Comparison of ENCODE assay signal across 28 cellular contexts in the genomic region with DNA sequence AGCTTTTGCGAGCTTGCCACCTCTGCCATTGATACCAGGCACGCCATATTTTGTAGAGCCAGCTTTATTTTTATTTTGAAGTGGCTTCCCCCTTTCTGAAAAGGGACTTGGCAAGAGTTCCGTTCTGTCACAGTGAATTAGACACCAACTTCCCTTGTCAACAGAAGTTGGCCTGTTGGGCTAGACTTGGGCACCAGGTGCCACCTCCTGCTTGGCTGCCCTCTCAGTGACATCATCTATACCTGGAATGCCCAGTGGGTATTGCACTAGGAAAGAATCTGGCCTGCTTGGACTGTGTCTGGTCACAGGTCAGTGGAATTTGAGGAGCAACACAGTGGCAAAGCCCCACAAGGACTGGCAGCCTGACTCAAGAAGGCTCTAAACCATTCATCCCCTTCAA.
DNase-seq lines count a peak whose midpoint lies in the region; ATAC-seq and TF ChIP-seq lines count a peak whose summit lies in the region.
"Had no signal": no experiment of that assay in that cellular context is flagged by ENCODE, and none has a peak within 500 bp of the region (broad histone marks: within the 10 kb centered on the region; RNA-seq: fewer than 3 reads in every experiment).

No MANE protein-coding gene starts in this region.

- peak overlapping the region; percentile 67 for H2BK15ac ChIP-seq in neuronal stem cell (ENCODE audit: low read length)

- H3K27ac Mint-ChIP-seq in HFFc6: no peak overlapping the region
- H3K27ac Mint-ChIP-seq in activated T-helper 17 cell treated with anti-CD3 and anti-CD28 coated beads, Interleukin-2, amount 50 U/mL, for 72 hours: no peak overlapping the region
- H3K27ac Mint-ChIP-seq: activated CD4-positive, alpha-beta T cell treated with anti-CD3 and anti-CD28 coated beads, Interleukin-2, amount 10 ng/mL, durations not matched to agents 7 days and 5 days; activated CD8-positive, alpha-beta memory T cell treated with anti-CD3 and anti-CD28 coated beads, Interleukin-2, amount 10 ng/mL, durations not matched to agents 7 days and 5 days; effector memory CD8-positive, alpha-beta T cell; nephron; stimulated activated naive CD8-positive, alpha-beta T cell treated with anti-CD3 and anti-CD28 coated beads, Interleukin-15, amount 100 ng/mL, for 72 hours; T-helper 2 cell treated with Interferon-gamma antibody and Interleukin-4, amounts not matched to agents 5 μg/mL and 100 μg/mL, for 36 hours had no signal

- H3K4me1 Mint-ChIP-seq in HFFc6 (ENCODE audit: low read depth): peaks cover 13% of the 10 kb centered on the region
- peaks cover 6% of the 10 kb centered on the region for H3K4me1 Mint-ChIP-seq in activated T-helper 17 cell treated with anti-CD3 and anti-CD28 coated beads, Interleukin-2, amount 50 U/mL, for 72 hours
- H3K4me1 Mint-ChIP-seq: activated CD4-positive, alpha-beta T cell treated with anti-CD3 and anti-CD28 coated beads, Interleukin-2, amount 10 ng/mL, durations not matched to agents 7 days and 5 days; activated CD8-positive, alpha-beta memory T cell treated with anti-CD3 and anti-CD28 coated beads, Interleukin-2, amount 10 ng/mL, durations not matched to agents 7 days and 5 days; nephron had no signal

- H3K4ac ChIP-seq in neuronal stem cell (ENCODE audit: low read length): no peak overlapping the region

- no peak for ATAC-seq in activated T-helper 17 cell treated with anti-CD3 and anti-CD28 coated beads, Interleukin-2, amount 50 U/mL, for 72 hours (replicated peaks)
- ATAC-seq: activated CD8-positive, alpha-beta memory T cell treated with anti-CD3 and anti-CD28 coated beads, Interleukin-2, amount 10 ng/mL, durations not matched to agents 7 days and 5 days; effector memory CD8-positive, alpha-beta T cell; esophagus mucosa; stimulated activated naive CD8-positive, alpha-beta T cell treated with anti-CD3 and anti-CD28 coated beads, Interleukin-15, amount 100 ng/mL, for 72 hours had no signal

- peaks cover 32% of the 10 kb centered on the region for H3K27me3 ChIP-seq in OCI-LY3 (ENCODE audit: low read depth, low read length)
- H3K27me3 ChIP-seq in neuronal stem cell (ENCODE audit: control insufficient read depth in 3 of 3, insufficient read depth in 3 of 3, low read depth in 1 of 3, low read length in 3 of 3): no peaks in the 10 kb centered on the region
- H3K27me3 ChIP-seq: colonic mucosa, ovary, sigmoid colon, tibial artery had no signal

- no peak overlapping the region for H3K14ac ChIP-seq in neuronal stem cell (ENCODE audit: low read length)

- H3K18ac ChIP-seq in neuronal stem cell (ENCODE audit: low read length): peak overlapping the region; percentile 13

- no peak overlapping the region for H3K4me3 ChIP-seq in OCI-LY3 (ENCODE audit: low read length)
- H3K4me3 ChIP-seq in neuronal stem cell (ENCODE audit: low read length in 2 of 2): no peak overlapping the region
- H3K4me3 ChIP-seq: colonic mucosa, ovary, sigmoid colon, tibial artery had no signal

- no peaks in the 10 kb centered on the region for H4K20me1 ChIP-seq in OCI-LY3 (ENCODE audit: insufficient read depth, low read length)

- H3K36me3 Mint-ChIP-seq in HFFc6 (ENCODE audit: low read depth): peaks cover 29% of the 10 kb centered on the region
- H3K36me3 Mint-ChIP-seq in activated T-helper 17 cell treated with anti-CD3 and anti-CD28 coated beads, Interleukin-2, amount 50 U/mL, for 72 hours (ENCODE audit: low read depth): no peaks in the 10 kb centered on the region

- peak overlapping the region; percentile 95 for H4K8ac ChIP-seq in neuronal stem cell (ENCODE audit: low read depth, low read length)

- peaks cover 7% of the 10 kb centered on the region for H3K27me3 Mint-ChIP-seq in HFFc6 (ENCODE audit: insufficient read depth)
- peaks cover 18% of the 10 kb centered on the region for H3K27me3 Mint-ChIP-seq in activated T-helper 17 cell treated with anti-CD3 and anti-CD28 coated beads, Interleukin-2, amount 50 U/mL, for 72 hours

- H3K4me2 ChIP-seq in OCI-LY3 (ENCODE audit: low read length) (peak overlapping the region; percentile 5; the same call in 1 of the 2 replicates), neuronal stem cell (ENCODE audit: insufficient read depth, low read length, poor library complexity, severe bottlenecking) (no peak overlapping the region)
- H3K4me2 ChIP-seq: SK-N-SH had no signal

- H3K36me3 ChIP-seq in OCI-LY3 (replicated peaks; ENCODE audit: low read depth, low read length) (peaks cover 19% of the 10 kb centered on the region), neuronal stem cell (replicated peaks in 1 of 2; ENCODE audit: control insufficient read depth in 2 of 2, insufficient read depth in 2 of 2, low read length in 2 of 2) (peaks cover 0 to 3% of the 10 kb centered on the region in 2 donors)
- H3K36me3 ChIP-seq: colonic mucosa, ovary, sigmoid colon had no signal

- H3K79me1 ChIP-seq in neuronal stem cell (ENCODE audit: low read depth, low read length): no peaks in the 10 kb centered on the region

- no peak overlapping the region for H4K91ac ChIP-seq in neuronal stem cell (ENCODE audit: low read depth, low read length, poor library complexity)

- peaks cover 16% of the 10 kb centered on the region for H3K9me3 Mint-ChIP-seq in HFFc6
- H3K9me3 Mint-ChIP-seq in activated T-helper 17 cell treated with anti-CD3 and anti-CD28 coated beads, Interleukin-2, amount 50 U/mL, for 72 hours: peaks cover 5% of the 10 kb centered on the region

- no peaks in the 10 kb centered on the region for H3K79me2 ChIP-seq in OCI-LY3 (ENCODE audit: low read length)

- TF ChIP-seq CTCF in OCI-LY3 (IDR thresholded peaks at IDR 0.05; ENCODE audit: low read depth, low read length): no peak
- no peak for TF ChIP-seq CTCF in HFFc6 (IDR thresholded peaks at IDR 0.05)

- no CpG with 5 or more reads among the region's 3 CpGs for WGBS in neuronal stem cell (ENCODE audit: extremely low coverage in 2 of 2, insufficient read length in 2 of 2, insufficient replicate concordance in 1 of 2), 2 donors

- H3K4me3 Mint-ChIP-seq in HFFc6: no peak overlapping the region
- no peak overlapping the region for H3K4me3 Mint-ChIP-seq in activated T-helper 17 cell treated with anti-CD3 and anti-CD28 coated beads, Interleukin-2, amount 50 U/mL, for 72 hours
- H3K4me3 Mint-ChIP-seq: activated CD4-positive, alpha-beta T cell treated with anti-CD3 and anti-CD28 coated beads, Interleukin-2, amount 10 ng/mL, durations not matched to agents 7 days and 5 days; activated CD8-positive, alpha-beta memory T cell treated with anti-CD3 and anti-CD28 coated beads, Interleukin-2, amount 10 ng/mL, durations not matched to agents 7 days and 5 days; effector memory CD8-positive, alpha-beta T cell; nephron; stimulated activated naive CD8-positive, alpha-beta T cell treated with anti-CD3 and anti-CD28 coated beads, Interleukin-15, amount 100 ng/mL, for 72 hours; T-helper 2 cell treated with Interferon-gamma antibody and Interleukin-4, amounts not matched to agents 5 μg/mL and 100 μg/mL, for 36 hours had no signal

- no peak overlapping the region for H3K27ac ChIP-seq in OCI-LY3 (ENCODE audit: low read length)
- H3K27ac ChIP-seq in neuronal stem cell (replicated peaks; ENCODE audit: low read length): no peak overlapping the region
- H3K27ac ChIP-seq: colonic mucosa, ovary, sigmoid colon, tibial artery, VCaP had no signal

- H2AK5ac ChIP-seq in neuronal stem cell (ENCODE audit: low read depth, low read length): peak overlapping the region; percentile 96

- DNase-seq in NCI-H1092 treated with DMSO at 0.1 percent for 48 hours (lab: John Stamatoyannopoulos, UW) (peak; percentile 9), NCI-H1092 (lab: John Stamatoyannopoulos, UW) (no peak), DMS79 treated with DMSO at 0.1 percent for 48 hours (lab: John Stamatoyannopoulos, UW) (peak; percentile 96), neuronal stem cell (ENCODE audit: low spot score) (no peak), HFFc6 (no peak), epidermal melanocyte (ENCODE audit: insufficient read length, low spot score) (no peak)
- DNase-seq: 8988T; activated CD4-positive, alpha-beta T cell treated with anti-CD3 and anti-CD28 coated beads, Interleukin-2, amount 10 ng/mL, durations not matched to agents 7 days and 5 days; activated naive CD4-positive, alpha-beta T cell treated with anti-CD3 and anti-CD28 coated beads, Interleukin-2, amount 50 U/mL, for 16 hours; amygdala; colonic mucosa; effector memory CD8-positive, alpha-beta T cell; foreskin melanocyte; midbrain; NCI-H524 treated with DMSO at 0.1 percent for 48 hours; ovary; sigmoid colon; SK-N-SH; stimulated activated CD4-positive, alpha-beta T cell treated with anti-CD3 and anti-CD28 coated beads, Interleukin-15, amount 100 ng/mL, for 24 hours; stimulated activated naive CD8-positive, alpha-beta T cell treated with anti-CD3 and anti-CD28 coated beads, Interleukin-15, amount 100 ng/mL, for 72 hours; tibial artery had no signal

- peaks cover 46% of the 10 kb centered on the region for H3K4me1 ChIP-seq in OCI-LY3 (ENCODE audit: low read length)
- H3K4me1 ChIP-seq in neuronal stem cell (ENCODE audit: control insufficient read depth in 2 of 2, insufficient read depth in 1 of 2, low read depth in 1 of 2, low read length in 2 of 2): peaks cover 3 to 6% of the 10 kb centered on the region in 2 donors
- H3K4me1 ChIP-seq: colonic mucosa, sigmoid colon, tibial artery had no signal

- H3K9ac ChIP-seq in OCI-LY3 (ENCODE audit: low read length) (no peak overlapping the region), neuronal stem cell (ENCODE audit: low read depth, low read length, poor library complexity) (peak overlapping the region; percentile 4)
- H3K9ac ChIP-seq: SK-N-SH had no signal

- H3K23ac ChIP-seq in neuronal stem cell (ENCODE audit: low read depth, low read length, poor library complexity): no peak overlapping the region

- H2BK12ac ChIP-seq in neuronal stem cell (ENCODE audit: low read length): no peak overlapping the region

- H2AFZ ChIP-seq in OCI-LY3 (ENCODE audit: low read depth, low read length) (no peak overlapping the region), neuronal stem cell (ENCODE audit: low read length) (no peak overlapping the region)

- H3K9me3 ChIP-seq in OCI-LY3 (ENCODE audit: insufficient read depth, low read length) (peaks cover 17% of the 10 kb centered on the region), neuronal stem cell (replicated peaks in 1 of 2; ENCODE audit: control insufficient read depth in 2 of 2, insufficient read depth in 1 of 2, low read depth in 1 of 2, low read length in 2 of 2) (peaks cover 16 to 22% of the 10 kb centered on the region in 2 donors)
- H3K9me3 ChIP-seq: colonic mucosa, ovary, sigmoid colon, SK-N-SH, tibial artery had no signal

- H2BK120ac ChIP-seq in neuronal stem cell (ENCODE audit: low read depth, low read length): peak overlapping the region; percentile 41

- no peak overlapping the region for H2BK5ac ChIP-seq in neuronal stem cell (ENCODE audit: low read length)

Comparison
In these comparisons a context has a peak if more than half of its experiments do, and no peak if none do; other contexts are left out.
1. DNase-seq: peak in NCI-H1092 treated with DMSO at 0.1 percent for 48 hours (single experiment) and DMS79 treated with DMSO at 0.1 percent for 48 hours (single experiment); none in NCI-H1092 (single experiment), neuronal stem cell (single experiment), HFFc6 (single experiment) and epidermal melanocyte (single experiment).